1 cellular context compared by ENCODE assay signal in genomic region chr2:19538411-19538963, GRCh38.
A peak's percentile ranks its signal among the peaks of the same experiment; 100 is the strongest.
TF ChIP-seq lines count a peak whose summit lies in the region.

No MANE protein-coding gene starts in this region.

TF ChIP-seq in HCT116, 20 proteins besides CTCF, POLR2A, EP300 and RAD21 (continued from another document):
- peak; percentile 80 for TF ChIP-seq SRF (IDR thresholded peaks at IDR 0.05; ENCODE audit: low read depth)
- peak; percentile 39; the same call in 1 of the 2 replicates for TF ChIP-seq POLR2AphosphoS5 (IDR thresholded peaks at IDR 0.05; ENCODE audit: low read depth, low read length)
- peak; percentile 74 for TF ChIP-seq CEBPB (IDR thresholded peaks at IDR 0.05; ENCODE audit: low read depth)
- TF ChIP-seq YY1 (IDR thresholded peaks at IDR 0.05; ENCODE audit: extremely low read depth, insufficient replicate concordance, low read depth, low read length) = no peak
- TF ChIP-seq JUND (IDR thresholded peaks at IDR 0.05) = peak; percentile 93
